In genomic region chr5:145520335-145520734, GRCh38 we compare ENCODE assay signal across 25 cellular contexts.
"Had no signal": no experiment of that assay in that cellular context is flagged by ENCODE, and none has a peak within 500 bp of the region (broad histone marks: within the 10 kb centered on the region; RNA-seq: fewer than 3 reads in every experiment).

No MANE protein-coding gene starts in this region.

- H3K27ac ChIP-seq: ascending aorta, body of pancreas, SK-N-MC had no signal

- H3K36me3 Mint-ChIP-seq: activated naive CD4-positive, alpha-beta T cell treated with anti-CD3 and anti-CD28 coated beads, Interleukin-2, amount 50 U/mL, for 24 hours had no signal

- H3K9me3 ChIP-seq: body of pancreas had no signal

- H3K27ac Mint-ChIP-seq: activated CD8-positive, alpha-beta T cell treated with anti-CD3 and anti-CD28 coated beads, Interleukin-2, amount 10 ng/mL, durations not matched to agents 7 days and 5 days; activated naive CD4-positive, alpha-beta T cell treated with anti-CD3 and anti-CD28 coated beads, Interleukin-2, amount 50 U/mL, for 24 hours had no signal

- DNase-seq: activated CD4-positive, alpha-beta T cell treated with anti-CD3 and anti-CD28 coated beads for 48 hours; activated CD4-positive, alpha-beta T cell treated with anti-CD3 and anti-CD28 coated beads, Interleukin-2, amount 50 U/mL, for 4 hours; activated CD4-positive, CD25-positive, alpha-beta regulatory T cell treated with anti-CD3 and anti-CD28 coated beads, Interleukin-2, amount 50 U/mL, for 72 hours; activated CD8-positive, alpha-beta memory T cell treated with anti-CD3 and anti-CD28 coated beads, Interleukin-2, amount 50 U/mL, for 48 hours; activated CD8-positive, alpha-beta T cell treated with anti-CD3 and anti-CD28 coated beads, Interleukin-2, amount 10 ng/mL, durations not matched to agents 7 days and 5 days; activated effector memory CD4-positive, alpha-beta T cell treated with Interleukin-2 at 50 U/mL for 16 hours; activated naive CD4-positive, alpha-beta T cell; activated T-cell treated with anti-CD3 and anti-CD28 coated beads, Interleukin-2, amount 50 U/mL, for 1 hour; amniotic stem cell; body of pancreas; KG1; NCI-H1092; NCI-H1436; NCI-H1694 treated with DMSO at 0.1 percent for 48 hours; NCI-H2029 treated with DMSO at 0.1 percent for 48 hours; NCI-H524; NCI-H82; NK-92 treated with Interleukin-12 subunit alpha and Interleukin-12 subunit beta, amount 100 ng/mL, for 24 hours; OCI-M1; RPMI8226; T-helper 1 cell had no signal

- H3K27me3 Mint-ChIP-seq: activated naive CD4-positive, alpha-beta T cell treated with anti-CD3 and anti-CD28 coated beads, Interleukin-2, amount 50 U/mL, for 24 hours; central memory CD8-positive, alpha-beta T cell had no signal

- H3K27me3 ChIP-seq: ascending aorta, body of pancreas had no signal

- H3K36me3 ChIP-seq: ascending aorta had no signal

- H3K4me3 ChIP-seq: ascending aorta, body of pancreas, SK-N-MC had no signal

- H3K4me3 Mint-ChIP-seq: activated CD8-positive, alpha-beta T cell treated with anti-CD3 and anti-CD28 coated beads, Interleukin-2, amount 10 ng/mL, durations not matched to agents 7 days and 5 days; activated naive CD4-positive, alpha-beta T cell treated with anti-CD3 and anti-CD28 coated beads, Interleukin-2, amount 50 U/mL, for 24 hours; central memory CD8-positive, alpha-beta T cell had no signal

- H3K4me1 Mint-ChIP-seq: activated naive CD4-positive, alpha-beta T cell treated with anti-CD3 and anti-CD28 coated beads, Interleukin-2, amount 50 U/mL, for 24 hours; central memory CD8-positive, alpha-beta T cell had no signal
